Comparison of ENCODE assay signal across 30 cellular contexts in the genomic region with DNA sequence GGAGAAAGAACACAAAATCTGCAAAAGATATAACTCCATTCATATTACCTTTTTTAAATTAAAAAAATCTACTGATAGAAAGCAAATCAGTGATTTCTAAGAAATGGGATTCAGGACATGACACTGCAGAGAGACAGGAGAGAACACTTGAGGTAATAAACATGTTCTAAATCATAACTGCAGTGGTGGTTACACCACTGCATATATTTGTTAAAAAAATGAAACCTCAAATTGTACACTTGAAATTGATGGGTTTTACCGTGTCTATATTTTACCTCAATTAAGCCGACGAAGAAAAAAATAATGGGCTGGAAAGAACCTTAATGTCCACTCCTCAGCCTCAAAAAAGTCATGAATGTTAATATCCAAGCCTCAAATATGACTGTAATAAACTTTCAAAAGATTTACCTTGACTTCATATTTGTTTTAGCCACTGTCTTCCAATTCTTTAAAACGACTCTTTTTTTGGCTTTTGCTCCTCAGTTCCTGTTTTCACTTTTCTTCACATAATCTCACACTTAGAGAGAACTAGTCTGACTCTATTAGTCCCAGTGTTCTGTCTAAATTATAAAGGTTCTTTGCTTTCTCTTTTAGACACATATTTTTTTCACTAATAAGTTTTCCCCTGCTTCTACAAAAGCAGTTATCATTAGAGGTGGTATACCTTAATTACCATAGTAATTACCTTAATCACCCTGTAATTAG.
"Had no signal": no experiment of that assay in that cellular context is flagged by ENCODE, and none has a peak within 500 bp of the region (broad histone marks: within the 10 kb centered on the region; RNA-seq: fewer than 3 reads in every experiment).

No MANE protein-coding gene starts in this region.

- H3K9me3 Mint-ChIP-seq: activated T-cell treated with anti-CD3 and anti-CD28 coated beads, Interleukin-2, amount 50 U/mL, for 72 hours; central memory CD8-positive, alpha-beta T cell; dendritic cell treated with granulocyte-macrophage colony-stimulating factor and Interleukin-4, amounts not matched to agents 40 ng/mL and 50 ng/mL, for 4 days; nephron progenitor cell; stimulated activated naive CD8-positive, alpha-beta T cell treated with anti-CD3 and anti-CD28 coated beads, Interleukin-15, Interleukin-2, amounts not matched to agents 100 ng/mL and 50 ng/mL, for 24 hours had no signal

- FAIRE-seq: bronchial epithelial cell, kidney, urothelium cell line had no signal

- H3K36me3 Mint-ChIP-seq: activated naive CD8-positive, alpha-beta T cell; immature natural killer cell; naive B cell had no signal

- H3K27ac Mint-ChIP-seq: activated naive CD8-positive, alpha-beta T cell; activated T-cell treated with anti-CD3 and anti-CD28 coated beads, Interleukin-2, amount 50 U/mL, for 72 hours; dendritic cell treated with granulocyte-macrophage colony-stimulating factor and Interleukin-4, amounts not matched to agents 40 ng/mL and 50 ng/mL, for 4 days; immature natural killer cell; naive B cell; nephron progenitor cell; progenitor cell of endocrine pancreas; stimulated activated naive CD8-positive, alpha-beta T cell treated with anti-CD3 and anti-CD28 coated beads, Interleukin-15, Interleukin-2, amounts not matched to agents 100 ng/mL and 50 ng/mL, for 24 hours had no signal

- ATAC-seq: activated T-cell treated with anti-CD3 and anti-CD28 coated beads, Interleukin-2, amount 50 U/mL, for 72 hours; foreskin keratinocyte; heart left ventricle; left colon; sciatic nerve had no signal

- H3K27me3 Mint-ChIP-seq: central memory CD8-positive, alpha-beta T cell; dendritic cell treated with granulocyte-macrophage colony-stimulating factor and Interleukin-4, amounts not matched to agents 40 ng/mL and 50 ng/mL, for 4 days; naive B cell; progenitor cell of endocrine pancreas; stimulated activated naive CD8-positive, alpha-beta T cell treated with anti-CD3 and anti-CD28 coated beads, Interleukin-15, Interleukin-2, amounts not matched to agents 100 ng/mL and 50 ng/mL, for 24 hours had no signal

- DNase-seq: activated CD4-positive, alpha-beta T cell treated with anti-CD3 and anti-CD28 coated beads for 4 hours; activated CD4-positive, alpha-beta T cell treated with anti-CD3 and anti-CD28 coated beads, Interleukin-2, amount 50 U/mL, for 4 hours; activated CD4-positive, CD25-positive, alpha-beta regulatory T cell; activated effector memory CD4-positive, alpha-beta T cell treated with Interleukin-2 at 50 U/mL for 16 hours; activated naive CD4-positive, alpha-beta T cell treated with Interleukin-2 at 50 U/mL for 16 hours; activated T-cell treated with anti-CD3 and anti-CD28 coated beads for 4 hours; activated T-cell treated with anti-CD3 and anti-CD28 coated beads, Interleukin-2, amount 50 U/mL, for 72 hours; anterior cingulate cortex; foreskin keratinocyte; heart left ventricle; hypothalamus; immature natural killer cell; kidney; left colon; mammary epithelial cell; naive B cell; nephron progenitor cell; ovary; retina; stimulated activated CD4-positive, alpha-beta T cell treated with anti-CD3 and anti-CD28 coated beads, Interleukin-12 subunit alpha, Interleukin-12 subunit beta, amount 100 ng/mL, for 4 hours; stimulated activated CD4-positive, alpha-beta T cell treated with anti-CD3 and anti-CD28 coated beads, Interleukin-4, amount 100 ng/mL, for 1 hour; trophoblast cell had no signal

- H3K4me1 Mint-ChIP-seq: central memory CD8-positive, alpha-beta T cell; immature natural killer cell; naive B cell had no signal

- H3K4me3 Mint-ChIP-seq: activated naive CD8-positive, alpha-beta T cell; activated T-cell treated with anti-CD3 and anti-CD28 coated beads, Interleukin-2, amount 50 U/mL, for 72 hours; central memory CD8-positive, alpha-beta T cell; dendritic cell treated with granulocyte-macrophage colony-stimulating factor and Interleukin-4, amounts not matched to agents 40 ng/mL and 50 ng/mL, for 4 days; immature natural killer cell; naive B cell; nephron progenitor cell; stimulated activated naive CD8-positive, alpha-beta T cell treated with anti-CD3 and anti-CD28 coated beads, Interleukin-15, Interleukin-2, amounts not matched to agents 100 ng/mL and 50 ng/mL, for 24 hours had no signal
